19 cellular contexts compared by ENCODE assay signal in the genomic region with DNA sequence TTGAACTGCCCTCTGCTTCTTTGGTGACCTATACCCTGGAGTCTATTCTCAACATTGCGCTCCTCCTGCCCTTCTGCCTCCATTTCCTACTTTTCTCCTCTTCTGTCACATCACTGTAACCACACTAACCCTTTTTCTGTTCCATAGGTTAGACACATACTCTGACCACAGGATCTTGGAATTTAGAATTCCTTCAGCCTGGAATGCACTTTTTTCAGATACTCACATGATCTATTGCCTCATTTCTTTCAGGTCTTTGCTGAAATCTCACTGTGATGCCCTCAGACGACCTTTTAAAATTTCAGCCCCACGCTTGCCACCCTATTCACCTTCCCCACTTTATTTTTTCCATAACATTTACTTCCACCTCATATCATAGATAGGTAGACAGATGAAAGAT. TPM values are rescaled to one million over a fixed set of nuclear protein-coding genes. Genes with fewer than 3 reads are reported as not detected.
DNase-seq lines count a peak whose midpoint lies in the region; ATAC-seq, FAIRE-seq and TF ChIP-seq lines count a peak whose summit lies in the region.
"Had no signal": no experiment of that assay in that cellular context is flagged by ENCODE, and none has a peak within 500 bp of the region (broad histone marks: within the 10 kb centered on the region; RNA-seq: fewer than 3 reads in every experiment).

No MANE protein-coding gene starts in this region.

- no peak for FAIRE-seq in astrocyte (lab: Jason Lieb, UNC)
- FAIRE-seq: A204.1, D721Med, H54, HepG2, HTR-8/SVneo had no signal

- H3K27ac ChIP-seq in astrocyte (ENCODE audit: low read depth, low read length), result no peak overlapping the region
- H3K27ac ChIP-seq in neutrophil, result peak overlapping the region; percentile 48
- H3K27ac ChIP-seq: C4-2B, GM23248 had no signal

- H3K27ac Mint-ChIP-seq in astrocyte (ENCODE audit: unreplicated experiment) (peak overlapping the region; percentile 22), progenitor cell of endocrine pancreas (no peak overlapping the region)
- H3K27ac Mint-ChIP-seq: B cell; CD4-positive, alpha-beta memory T cell had no signal

- H3K4me3 ChIP-seq in astrocyte (ENCODE audit: insufficient read depth, low read depth, low read length), result no peak overlapping the region
- H3K4me3 ChIP-seq in neutrophil (ENCODE audit: low read depth in 1 of 2, low read length in 1 of 2), result no peak overlapping the region
- H3K4me3 ChIP-seq: GM23248 had no signal

- H3K27me3 ChIP-seq in astrocyte (ENCODE audit: insufficient read depth, low read length) (no peaks in the 10 kb centered on the region), neutrophil (no peaks in the 10 kb centered on the region)

- TF ChIP-seq CTCF in astrocyte (IDR thresholded peaks at IDR 0.05; ENCODE audit: insufficient read depth, low read depth, low read length), result no peak
- no peak for TF ChIP-seq CTCF in neutrophil (IDR thresholded peaks at IDR 0.05)
- no peak for TF ChIP-seq CTCF in progenitor cell of endocrine pancreas (IDR thresholded peaks at IDR 0.05; ENCODE audit: unreplicated experiment)

- no peaks in the 10 kb centered on the region for H3K27me3 Mint-ChIP-seq in astrocyte (ENCODE audit: low read depth, unreplicated experiment)
- H3K27me3 Mint-ChIP-seq in progenitor cell of endocrine pancreas, result peaks cover 3% of the 10 kb centered on the region
- H3K27me3 Mint-ChIP-seq: B cell had no signal

- H3K36me3 Mint-ChIP-seq in astrocyte (ENCODE audit: low read depth, unreplicated experiment) (no peaks in the 10 kb centered on the region), progenitor cell of endocrine pancreas (ENCODE audit: insufficient read depth) (peaks cover 3% of the 10 kb centered on the region)
- H3K36me3 Mint-ChIP-seq: CD4-positive, alpha-beta memory T cell had no signal

- peaks cover 3% of the 10 kb centered on the region for H3K4me1 ChIP-seq in astrocyte (ENCODE audit: insufficient read depth, low read length)
- H3K4me1 ChIP-seq in neutrophil (ENCODE audit: control insufficient read depth in 1 of 2, insufficient read depth in 1 of 2, low read depth in 1 of 2, low read length in 1 of 2), result peaks cover 52 to 62% of the 10 kb centered on the region in 2 experiments

- H3K9me3 ChIP-seq in astrocyte (ENCODE audit: insufficient read depth, low read depth, low read length) (no peaks in the 10 kb centered on the region), neutrophil (no peaks in the 10 kb centered on the region)

- DNase-seq in HCEC 1CT (peak; percentile 22), astrocyte (ENCODE audit: low read depth) (no peak), progenitor cell of endocrine pancreas (ENCODE audit: low spot score, unreplicated experiment) (no peak), SW 1271 (lab: John Stamatoyannopoulos, UW) (no peak)
- no peak for DNase-seq in stimulated activated CD4-positive, alpha-beta T cell treated with anti-CD3 and anti-CD28 coated beads, Interleukin-4, amount 100 ng/mL, for 24 hours
- DNase-seq: CD4-positive, alpha-beta memory T cell; DMS153; DMS79 treated with DMSO at 0.1 percent for 48 hours; GF-D8; GM23248 had no signal

- H3K9ac ChIP-seq in astrocyte (ENCODE audit: low read length), result no peak overlapping the region
- H3K9ac ChIP-seq: GM23248 had no signal

- no peaks in the 10 kb centered on the region for H3K79me2 ChIP-seq in astrocyte (ENCODE audit: insufficient read depth, low read length)

- H3K4me1 Mint-ChIP-seq in astrocyte (ENCODE audit: low read depth, unreplicated experiment), result peaks cover 7% of the 10 kb centered on the region
- peaks cover 2% of the 10 kb centered on the region for H3K4me1 Mint-ChIP-seq in progenitor cell of endocrine pancreas (ENCODE audit: low read depth)
- H3K4me1 Mint-ChIP-seq: CD4-positive, alpha-beta memory T cell had no signal

- no peak for ATAC-seq in GM21447 (IDR thresholded peaks at IDR 0.05; ENCODE audit: unreplicated experiment)
- ATAC-seq: HepG2 had no signal

- no peaks in the 10 kb centered on the region for H4K20me1 ChIP-seq in astrocyte (ENCODE audit: insufficient read depth, low read length)

- H3K9me3 Mint-ChIP-seq in astrocyte (ENCODE audit: unreplicated experiment) (peaks cover 4% of the 10 kb centered on the region), progenitor cell of endocrine pancreas (ENCODE audit: low read depth) (peaks cover 15% of the 10 kb centered on the region)

- H3K36me3 ChIP-seq in astrocyte (ENCODE audit: insufficient read depth, low read length), result no peaks in the 10 kb centered on the region
- H3K36me3 ChIP-seq in neutrophil, result no peaks in the 10 kb centered on the region

- H3K4me2 ChIP-seq in astrocyte (ENCODE audit: low read length), result no peak overlapping the region

- H3K4me3 Mint-ChIP-seq in astrocyte (ENCODE audit: unreplicated experiment), result no peak overlapping the region
- H3K4me3 Mint-ChIP-seq in progenitor cell of endocrine pancreas (ENCODE audit: low read depth), result no peak overlapping the region
- H3K4me3 Mint-ChIP-seq: B cell; CD4-positive, alpha-beta memory T cell had no signal

- H2AFZ ChIP-seq in astrocyte (ENCODE audit: low read depth, low read length), result no peak overlapping the region
- H2AFZ ChIP-seq: GM23248 had no signal

RNA-seq across cellular contexts. Expression of gene VNN1, which starts 5.1 kb away (rescaled TPM):
- total RNA-seq in astrocyte (0.07 TPM in 1 of 2 replicates, not detected in the other), progenitor cell of endocrine pancreas (not detected in 2 replicates)
- total RNA-seq: B cell had no signal

RNA-seq across cellular contexts. Expression of gene VNN2, which starts 48.9 kb away (rescaled TPM):
- total RNA-seq in astrocyte (0.18 TPM in 1 of 2 replicates, not detected in the other), progenitor cell of endocrine pancreas (not detected in 2 replicates)
- total RNA-seq: GM23248 had no signal

RNA-seq across cellular contexts. Expression of gene TAAR1, which starts 49.8 kb away (rescaled TPM):
- total RNA-seq in astrocyte, result not detected in 2 replicates
- not detected in 2 replicates for total RNA-seq in progenitor cell of endocrine pancreas
- total RNA-seq: B cell; CD4-positive, alpha-beta memory T cell; GM23248; HepG2 had no signal
